ENCODE assay signal across 9 cellular contexts in the genomic region with DNA sequence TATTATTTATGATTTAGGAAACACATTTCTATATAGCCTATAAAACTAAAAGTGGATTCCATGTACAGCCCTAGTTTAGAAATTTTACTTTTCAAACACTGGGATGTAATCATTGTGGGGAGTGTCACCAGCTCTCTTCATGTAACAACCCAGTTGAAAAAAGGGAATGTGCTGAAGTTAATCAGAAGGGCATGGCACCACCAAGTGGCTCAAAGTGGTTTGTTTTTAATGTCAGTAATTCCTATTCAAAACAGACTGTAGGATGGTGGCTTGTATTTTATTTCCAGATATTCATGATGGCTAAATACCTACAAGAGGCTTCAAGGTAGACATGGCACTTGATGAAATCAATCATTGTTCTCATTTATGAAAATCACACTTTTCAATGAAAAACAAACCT. TPM values are rescaled to one million over a fixed set of nuclear protein-coding genes. Genes with fewer than 3 reads are reported as not detected.
A peak's percentile ranks its signal among the peaks of the same experiment; 100 is the strongest.
DNase-seq lines count a peak whose midpoint lies in the region; ATAC-seq and TF ChIP-seq lines count a peak whose summit lies in the region.
"Had no signal": no experiment of that assay in that cellular context is flagged by ENCODE, and none has a peak within 500 bp of the region (broad histone marks: within the 10 kb centered on the region; RNA-seq: fewer than 3 reads in every experiment).

No MANE protein-coding gene starts in this region.

- no peak overlapping the region for H3K4me3 ChIP-seq in DOHH2 (ENCODE audit: low read length)
- H3K4me3 ChIP-seq: SJCRH30 had no signal

- no peak overlapping the region for H3K4me2 ChIP-seq in DOHH2 (ENCODE audit: low read length)

- intact Hi-C loops in posterior cingulate gyrus (cut with DNase I) = loop anchor here (5.0 kb wide), 1 partner anchor 231 kb away; the partner anchor contains the start of gene SLC9A4

- no peak overlapping the region for H3K27ac ChIP-seq in DOHH2 (ENCODE audit: low read depth, low read length)
- H3K27ac ChIP-seq: SJCRH30 had no signal

- H3K9me3 ChIP-seq in DOHH2 (ENCODE audit: control insufficient read depth, insufficient read depth, low read length) = no peaks in the 10 kb centered on the region
- H3K9me3 ChIP-seq: SJCRH30 had no signal

- DNase-seq in HFFc6 = peak; percentile 9
- DNase-seq in hepatic stellate cell (ENCODE audit: low spot score) = peak; percentile 12
- DNase-seq in posterior cingulate gyrus = no peak

- no peaks in the 10 kb centered on the region for H3K36me3 Mint-ChIP-seq in HFFc6 (ENCODE audit: low read depth)

- H3K27me3 Mint-ChIP-seq in HFFc6 (ENCODE audit: insufficient read depth) = peaks cover 15% of the 10 kb centered on the region

- no peaks in the 10 kb centered on the region for H3K79me2 ChIP-seq in DOHH2 (ENCODE audit: control insufficient read depth, low read length)

- peaks cover 6% of the 10 kb centered on the region for H3K4me1 Mint-ChIP-seq in HFFc6 (ENCODE audit: low read depth)

- no peaks in the 10 kb centered on the region for H3K9me3 Mint-ChIP-seq in HFFc6

- H3K27ac Mint-ChIP-seq in HFFc6 = no peak overlapping the region

- H3K4me1 ChIP-seq in DOHH2 (ENCODE audit: control insufficient read depth, low read length) = no peaks in the 10 kb centered on the region

- H3K4me3 Mint-ChIP-seq in HFFc6 = no peak overlapping the region

- H3K36me3 ChIP-seq in DOHH2 (ENCODE audit: control insufficient read depth, low read length) = no peaks in the 10 kb centered on the region
- H3K36me3 ChIP-seq: SJCRH30 had no signal

- TF ChIP-seq CTCF in DOHH2 (IDR thresholded peaks at IDR 0.05; ENCODE audit: low read depth, low read length, poor library complexity, severe bottlenecking) = peak; percentile 28
- peak; percentile 66 for TF ChIP-seq CTCF in HFFc6 (IDR thresholded peaks at IDR 0.05)

- H3K27me3 ChIP-seq in DOHH2 (ENCODE audit: control insufficient read depth, low read length) = no peaks in the 10 kb centered on the region
- H3K27me3 ChIP-seq: SJCRH30 had no signal

- no peaks in the 10 kb centered on the region for H4K20me1 ChIP-seq in DOHH2 (ENCODE audit: control insufficient read depth, insufficient read depth, low read depth, low read length)

- no peak for TF ChIP-seq POLR2A in GM18505 (IDR thresholded peaks at IDR 0.05; ENCODE audit: borderline replicate concordance, extremely low read depth, insufficient read depth, insufficient read length)

- ATAC-seq in SK-N-SH treated with all-trans-retinoic acid at 6 μM for 48 hours (peak; percentile 92), GM18505 (IDR thresholded peaks at IDR 0.05; ENCODE audit: unreplicated experiment) (no peak), HG03095 (IDR thresholded peaks at IDR 0.05; ENCODE audit: unreplicated experiment) (no peak), HG03342 (IDR thresholded peaks at IDR 0.05; ENCODE audit: unreplicated experiment) (no peak)

- H3K9me2 ChIP-seq in DOHH2 (replicated peaks; ENCODE audit: control insufficient read depth, low read length) = no peaks in the 10 kb centered on the region

- H3F3A ChIP-seq in DOHH2 (ENCODE audit: control insufficient read depth, insufficient read depth) = no peaks in the 10 kb centered on the region

TF ChIP-seq in SK-N-SH treated with all-trans-retinoic acid at 6 μM for 48 hours, 23 proteins besides CTCF, POLR2A, EP300 and RAD21:
- no peak for TF ChIP-seq OSR1 (CRISPR knock-in tag; IDR thresholded peaks at IDR 0.05)
- TF ChIP-seq TCF4 (CRISPR knock-in tag; IDR thresholded peaks at IDR 0.05; ENCODE audit: borderline replicate concordance) = no peak
- no peak for TF ChIP-seq ZNF70 (CRISPR knock-in tag; IDR thresholded peaks at IDR 0.05)
- no peak for TF ChIP-seq ISL1 (CRISPR knock-in tag; IDR thresholded peaks at IDR 0.05)
- TF ChIP-seq PPARA (CRISPR knock-in tag; IDR thresholded peaks at IDR 0.05; ENCODE audit: borderline replicate concordance) = no peak
- TF ChIP-seq ZNF8 (CRISPR knock-in tag; IDR thresholded peaks at IDR 0.05) = no peak
- no peak for TF ChIP-seq CSRNP3 (CRISPR knock-in tag; IDR thresholded peaks at IDR 0.05)
- no peak for TF ChIP-seq GLIS3 (CRISPR knock-in tag; IDR thresholded peaks at IDR 0.05)
- no peak for TF ChIP-seq ARNTL (CRISPR knock-in tag; IDR thresholded peaks at IDR 0.05; ENCODE audit: borderline replicate concordance, low read depth)
- TF ChIP-seq, protein P1, sequence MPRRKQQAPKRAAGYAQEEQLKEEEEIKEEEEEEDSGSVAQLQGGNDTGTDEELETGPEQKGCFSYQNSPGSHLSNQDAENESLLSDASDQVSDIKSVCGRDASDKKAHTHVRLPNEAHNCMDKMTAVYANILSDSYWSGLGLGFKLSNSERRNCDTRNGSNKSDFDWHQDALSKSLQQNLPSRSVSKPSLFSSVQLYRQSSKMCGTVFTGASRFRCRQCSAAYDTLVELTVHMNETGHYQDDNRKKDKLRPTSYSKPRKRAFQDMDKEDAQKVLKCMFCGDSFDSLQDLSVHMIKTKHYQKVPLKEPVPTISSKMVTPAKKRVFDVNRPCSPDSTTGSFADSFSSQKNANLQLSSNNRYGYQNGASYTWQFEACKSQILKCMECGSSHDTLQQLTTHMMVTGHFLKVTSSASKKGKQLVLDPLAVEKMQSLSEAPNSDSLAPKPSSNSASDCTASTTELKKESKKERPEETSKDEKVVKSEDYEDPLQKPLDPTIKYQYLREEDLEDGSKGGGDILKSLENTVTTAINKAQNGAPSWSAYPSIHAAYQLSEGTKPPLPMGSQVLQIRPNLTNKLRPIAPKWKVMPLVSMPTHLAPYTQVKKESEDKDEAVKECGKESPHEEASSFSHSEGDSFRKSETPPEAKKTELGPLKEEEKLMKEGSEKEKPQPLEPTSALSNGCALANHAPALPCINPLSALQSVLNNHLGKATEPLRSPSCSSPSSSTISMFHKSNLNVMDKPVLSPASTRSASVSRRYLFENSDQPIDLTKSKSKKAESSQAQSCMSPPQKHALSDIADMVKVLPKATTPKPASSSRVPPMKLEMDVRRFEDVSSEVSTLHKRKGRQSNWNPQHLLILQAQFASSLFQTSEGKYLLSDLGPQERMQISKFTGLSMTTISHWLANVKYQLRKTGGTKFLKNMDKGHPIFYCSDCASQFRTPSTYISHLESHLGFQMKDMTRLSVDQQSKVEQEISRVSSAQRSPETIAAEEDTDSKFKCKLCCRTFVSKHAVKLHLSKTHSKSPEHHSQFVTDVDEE (CRISPR knock-in tag; IDR thresholded peaks at IDR 0.05) = no peak
- TF ChIP-seq SNAI2 (CRISPR knock-in tag; IDR thresholded peaks at IDR 0.05) = no peak
- no peak for TF ChIP-seq RARB (CRISPR knock-in tag; IDR thresholded peaks at IDR 0.05)
- TF ChIP-seq CREB5 (CRISPR knock-in tag; IDR thresholded peaks at IDR 0.05; ENCODE audit: low read depth) = no peak
- TF ChIP-seq ZNF565 (CRISPR knock-in tag; conservative IDR thresholded peaks at IDR 0.05; ENCODE audit: low read depth) = no peak
- TF ChIP-seq TOX (CRISPR knock-in tag; IDR thresholded peaks at IDR 0.05; ENCODE audit: borderline replicate concordance) = no peak
- TF ChIP-seq ESRRG (CRISPR knock-in tag; IDR thresholded peaks at IDR 0.05) = no peak
- TF ChIP-seq, protein P2, sequence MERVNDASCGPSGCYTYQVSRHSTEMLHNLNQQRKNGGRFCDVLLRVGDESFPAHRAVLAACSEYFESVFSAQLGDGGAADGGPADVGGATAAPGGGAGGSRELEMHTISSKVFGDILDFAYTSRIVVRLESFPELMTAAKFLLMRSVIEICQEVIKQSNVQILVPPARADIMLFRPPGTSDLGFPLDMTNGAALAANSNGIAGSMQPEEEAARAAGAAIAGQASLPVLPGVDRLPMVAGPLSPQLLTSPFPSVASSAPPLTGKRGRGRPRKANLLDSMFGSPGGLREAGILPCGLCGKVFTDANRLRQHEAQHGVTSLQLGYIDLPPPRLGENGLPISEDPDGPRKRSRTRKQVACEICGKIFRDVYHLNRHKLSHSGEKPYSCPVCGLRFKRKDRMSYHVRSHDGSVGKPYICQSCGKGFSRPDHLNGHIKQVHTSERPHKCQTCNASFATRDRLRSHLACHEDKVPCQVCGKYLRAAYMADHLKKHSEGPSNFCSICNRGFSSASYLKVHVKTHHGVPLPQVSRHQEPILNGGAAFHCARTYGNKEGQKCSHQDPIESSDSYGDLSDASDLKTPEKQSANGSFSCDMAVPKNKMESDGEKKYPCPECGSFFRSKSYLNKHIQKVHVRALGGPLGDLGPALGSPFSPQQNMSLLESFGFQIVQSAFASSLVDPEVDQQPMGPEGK (CRISPR knock-in tag; IDR thresholded peaks at IDR 0.05; ENCODE audit: borderline replicate concordance) = no peak
- TF ChIP-seq ZC3H10 (CRISPR knock-in tag; IDR thresholded peaks at IDR 0.05) = no peak
- TF ChIP-seq ZFP3 (CRISPR knock-in tag; IDR thresholded peaks at IDR 0.05) = no peak

RNA-seq across cellular contexts. Expression of gene TMEM182, which starts 58.1 kb away (rescaled TPM):
- total RNA-seq in HFFc6 (2021; fragmentation: NEBNext Ultra II Directional; extraction: Animal tissue kit (Norgen Biotek cat#: 25700)) = 1 to 10 TPM; 2.0 to 4.2 (median 2.5) TPM

Comparison
In these comparisons a context has a peak if more than half of its experiments do, and no peak if none do; other contexts are left out.
1. DNase-seq: peak in HFFc6 (single experiment) and hepatic stellate cell (single experiment); none in posterior cingulate gyrus (0 of 10).